In the genomic region with DNA sequence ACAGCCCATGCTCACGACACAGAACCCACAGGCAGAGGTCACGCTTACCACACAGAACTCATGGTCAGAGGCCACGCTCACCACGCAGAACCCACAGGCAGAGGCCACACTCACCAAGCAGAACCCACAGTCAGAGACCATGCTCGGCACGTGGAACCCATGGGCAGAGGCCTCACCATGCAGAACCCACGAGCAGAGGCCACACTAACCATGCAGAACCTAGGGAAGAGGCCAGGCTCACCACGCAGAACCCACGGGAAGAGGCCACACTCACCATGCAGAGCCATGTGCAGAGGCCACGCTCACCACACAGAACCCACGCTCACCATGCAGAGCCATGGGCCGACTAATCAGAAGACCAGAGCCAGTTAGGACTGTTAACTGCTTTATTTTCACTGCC, we compare ENCODE assay signal across 27 cellular contexts.
"Had no signal": no experiment of that assay in that cellular context is flagged by ENCODE, and none has a peak within 500 bp of the region (broad histone marks: within the 10 kb centered on the region; RNA-seq: fewer than 3 reads in every experiment).

No MANE protein-coding gene starts in this region.

- H3K36me3 Mint-ChIP-seq: natural killer cell; stimulated activated effector memory CD8-positive, alpha-beta T cell treated with anti-CD3 and anti-CD28 coated beads, Interleukin-12 subunit alpha, Interleukin-12 subunit beta, amount 100 ng/mL, for 72 hours had no signal

- H3K4me1 ChIP-seq: neural progenitor cell, pancreas, prostate gland, right atrium auricular region, right lobe of liver, thyroid gland, vagina had no signal

- H3K9ac ChIP-seq: neural progenitor cell had no signal

- H3K9me3 Mint-ChIP-seq: natural killer cell had no signal

- H3K27me3 ChIP-seq: neural progenitor cell, neutrophil, pancreas, right atrium auricular region, right lobe of liver, sigmoid colon, stomach, thyroid gland, tibial nerve, upper lobe of left lung, vagina had no signal

- H3K27ac ChIP-seq: neural progenitor cell, neutrophil, pancreas, prostate gland, right atrium auricular region, right lobe of liver, sigmoid colon, stomach, thoracic aorta, thyroid gland, tibial nerve, upper lobe of left lung, vagina had no signal

- H2AFZ ChIP-seq: neural progenitor cell had no signal

- H3K4me3 ChIP-seq: neural progenitor cell, pancreas, prostate gland, right atrium auricular region, right lobe of liver, sigmoid colon, stomach, thoracic aorta, thyroid gland, tibial nerve, upper lobe of left lung, vagina had no signal

- ATAC-seq: natural killer cell; pancreas; right lobe of liver; stimulated activated effector memory CD8-positive, alpha-beta T cell treated with anti-CD3 and anti-CD28 coated beads, Interleukin-12 subunit alpha, Interleukin-12 subunit beta, amount 100 ng/mL, for 72 hours; stimulated activated naive B cell treated with anti-CD40 and anti-IgM and Interleukin-4, amounts not matched to agents 10 μg/mL and 1 μg/mL and 100 μg/mL, for 72 hours had no signal

- H3K9me3 ChIP-seq: neutrophil, pancreas, prostate gland, right lobe of liver, thoracic aorta, thyroid gland, vagina had no signal

- H3K36me3 ChIP-seq: neural progenitor cell, neutrophil, pancreas, prostate gland, right atrium auricular region, right lobe of liver, sigmoid colon, stomach, thoracic aorta, thyroid gland, upper lobe of left lung, vagina had no signal

- H3K27me3 Mint-ChIP-seq: stimulated activated naive B cell treated with anti-CD40 and anti-IgM and Interleukin-4, amounts not matched to agents 10 μg/mL and 1 μg/mL and 100 μg/mL, for 72 hours; stimulated activated naive CD8-positive, alpha-beta T cell treated with anti-CD3 and anti-CD28 coated beads, Interleukin-15, Interleukin-2, amounts not matched to agents 100 ng/mL and 50 ng/mL, for 24 hours had no signal

- H3K4me1 Mint-ChIP-seq: natural killer cell; stimulated activated effector memory CD8-positive, alpha-beta T cell treated with anti-CD3 and anti-CD28 coated beads, Interleukin-12 subunit alpha, Interleukin-12 subunit beta, amount 100 ng/mL, for 72 hours; stimulated activated naive B cell treated with anti-CD40 and anti-IgM and Interleukin-4, amounts not matched to agents 10 μg/mL and 1 μg/mL and 100 μg/mL, for 72 hours had no signal

- H3K4me3 Mint-ChIP-seq: natural killer cell; nephron; neural progenitor cell; stimulated activated effector memory CD8-positive, alpha-beta T cell treated with anti-CD3 and anti-CD28 coated beads, Interleukin-12 subunit alpha, Interleukin-12 subunit beta, amount 100 ng/mL, for 72 hours; stimulated activated naive B cell treated with anti-CD40 and anti-IgM and Interleukin-4, amounts not matched to agents 10 μg/mL and 1 μg/mL and 100 μg/mL, for 72 hours; stimulated activated naive CD8-positive, alpha-beta T cell treated with anti-CD3 and anti-CD28 coated beads, Interleukin-15, Interleukin-2, amounts not matched to agents 100 ng/mL and 50 ng/mL, for 24 hours had no signal

- H3K27ac Mint-ChIP-seq: natural killer cell; nephron; neural progenitor cell; stimulated activated effector memory CD8-positive, alpha-beta T cell treated with anti-CD3 and anti-CD28 coated beads, Interleukin-12 subunit alpha, Interleukin-12 subunit beta, amount 100 ng/mL, for 72 hours; stimulated activated naive B cell treated with anti-CD40 and anti-IgM and Interleukin-4, amounts not matched to agents 10 μg/mL and 1 μg/mL and 100 μg/mL, for 72 hours; stimulated activated naive CD8-positive, alpha-beta T cell treated with anti-CD3 and anti-CD28 coated beads, Interleukin-15, Interleukin-2, amounts not matched to agents 100 ng/mL and 50 ng/mL, for 24 hours had no signal

- H3K4me2 ChIP-seq: neural progenitor cell had no signal

- DNase-seq: natural killer cell; nucleus accumbens; pancreas; retina; right lobe of liver; sigmoid colon; small intestine; stimulated activated CD4-positive, alpha-beta T cell treated with anti-CD3 and anti-CD28 coated beads, Interleukin-15, amount 100 ng/mL, for 24 hours; stimulated activated CD4-positive, alpha-beta T cell treated with anti-CD3 and anti-CD28 coated beads, Interleukin-2, amount 100 ng/mL, for 24 hours; stimulated activated CD4-positive, alpha-beta T cell treated with anti-CD3 and anti-CD28 coated beads, Interleukin-2, amount 100 ng/mL, for 48 hours; stimulated activated CD4-positive, alpha-beta T cell treated with anti-CD3 and anti-CD28 coated beads, Interleukin-4, amount 100 ng/mL, for 24 hours; stimulated activated naive B cell treated with anti-CD40 and anti-IgM and Interleukin-4, amounts not matched to agents 10 μg/mL and 1 μg/mL and 100 μg/mL, for 72 hours; stimulated activated naive CD4-positive, alpha-beta T cell treated with Interleukin-2 at 50 U/mL for 16 hours; stomach; thyroid gland; trophoblast cell had no signal
